Comparison of ENCODE assay signal across 2 cellular contexts in the genomic region with DNA sequence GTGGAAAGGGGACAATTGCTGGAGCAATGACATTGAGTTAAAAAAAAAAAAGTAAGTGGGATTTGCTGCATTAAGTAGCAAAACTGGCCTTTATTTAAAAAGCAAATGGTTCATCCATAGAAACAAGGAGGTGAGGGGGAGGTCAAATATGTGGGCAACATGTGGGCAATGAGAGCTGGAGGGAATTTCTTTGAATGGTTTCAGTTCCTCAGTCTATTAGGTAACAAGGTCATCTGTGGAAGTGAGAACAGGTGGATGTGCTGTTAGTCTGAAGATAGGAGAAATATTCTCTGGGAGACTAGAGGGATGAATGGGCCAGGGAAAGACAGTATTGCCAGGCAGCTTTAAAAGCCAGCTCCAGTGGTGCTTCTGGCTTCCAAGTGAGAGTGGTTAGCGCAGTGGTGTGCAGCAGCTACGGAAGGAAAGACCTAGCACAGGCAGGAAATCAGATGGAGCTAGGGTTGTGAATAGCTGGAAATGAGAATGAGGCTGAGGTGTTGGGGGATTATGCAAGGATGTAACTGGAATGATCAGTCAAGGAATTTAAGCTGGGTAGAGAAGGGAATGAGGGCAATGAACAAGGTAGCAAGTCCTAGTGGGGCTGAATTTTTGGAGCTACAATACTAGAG.
TF ChIP-seq lines count a peak whose summit lies in the region.

No MANE protein-coding gene starts in this region.

TF ChIP-seq in HepG2, 621 proteins besides CTCF, POLR2A, EP300 and RAD21 (continued from another document):
- TF ChIP-seq, protein P1, sequence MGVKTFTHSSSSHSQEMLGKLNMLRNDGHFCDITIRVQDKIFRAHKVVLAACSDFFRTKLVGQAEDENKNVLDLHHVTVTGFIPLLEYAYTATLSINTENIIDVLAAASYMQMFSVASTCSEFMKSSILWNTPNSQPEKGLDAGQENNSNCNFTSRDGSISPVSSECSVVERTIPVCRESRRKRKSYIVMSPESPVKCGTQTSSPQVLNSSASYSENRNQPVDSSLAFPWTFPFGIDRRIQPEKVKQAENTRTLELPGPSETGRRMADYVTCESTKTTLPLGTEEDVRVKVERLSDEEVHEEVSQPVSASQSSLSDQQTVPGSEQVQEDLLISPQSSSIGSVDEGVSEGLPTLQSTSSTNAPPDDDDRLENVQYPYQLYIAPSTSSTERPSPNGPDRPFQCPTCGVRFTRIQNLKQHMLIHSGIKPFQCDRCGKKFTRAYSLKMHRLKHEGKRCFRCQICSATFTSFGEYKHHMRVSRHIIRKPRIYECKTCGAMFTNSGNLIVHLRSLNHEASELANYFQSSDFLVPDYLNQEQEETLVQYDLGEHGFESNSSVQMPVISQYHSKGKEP (CRISPR knock-in tag; IDR thresholded peaks at IDR 0.05), result no peak
- TF ChIP-seq, protein P2, sequence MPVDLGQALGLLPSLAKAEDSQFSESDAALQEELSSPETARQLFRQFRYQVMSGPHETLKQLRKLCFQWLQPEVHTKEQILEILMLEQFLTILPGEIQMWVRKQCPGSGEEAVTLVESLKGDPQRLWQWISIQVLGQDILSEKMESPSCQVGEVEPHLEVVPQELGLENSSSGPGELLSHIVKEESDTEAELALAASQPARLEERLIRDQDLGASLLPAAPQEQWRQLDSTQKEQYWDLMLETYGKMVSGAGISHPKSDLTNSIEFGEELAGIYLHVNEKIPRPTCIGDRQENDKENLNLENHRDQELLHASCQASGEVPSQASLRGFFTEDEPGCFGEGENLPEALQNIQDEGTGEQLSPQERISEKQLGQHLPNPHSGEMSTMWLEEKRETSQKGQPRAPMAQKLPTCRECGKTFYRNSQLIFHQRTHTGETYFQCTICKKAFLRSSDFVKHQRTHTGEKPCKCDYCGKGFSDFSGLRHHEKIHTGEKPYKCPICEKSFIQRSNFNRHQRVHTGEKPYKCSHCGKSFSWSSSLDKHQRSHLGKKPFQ (CRISPR knock-in tag; IDR thresholded peaks at IDR 0.05; ENCODE audit: insufficient replicate concordance), result no peak
- TF ChIP-seq REXO4 (CRISPR knock-in tag; IDR thresholded peaks at IDR 0.05; ENCODE audit: borderline replicate concordance), result no peak
- TF ChIP-seq ZBTB42 (CRISPR knock-in tag; IDR thresholded peaks at IDR 0.05), result no peak
- no peak for TF ChIP-seq ZNF235 (CRISPR knock-in tag; IDR thresholded peaks at IDR 0.05; ENCODE audit: borderline replicate concordance)
- TF ChIP-seq AKAP8 (CRISPR knock-in tag; IDR thresholded peaks at IDR 0.05), result no peak
- no peak for TF ChIP-seq ZNF678 (CRISPR knock-in tag; IDR thresholded peaks at IDR 0.05)

TF ChIP-seq in GM23338, 12 proteins besides CTCF, POLR2A, EP300 and RAD21 (continued from another document):
- TF ChIP-seq POLR2AphosphoS5 (IDR thresholded peaks at IDR 0.05; ENCODE audit: low read depth), result no peak
- TF ChIP-seq, protein P3, sequence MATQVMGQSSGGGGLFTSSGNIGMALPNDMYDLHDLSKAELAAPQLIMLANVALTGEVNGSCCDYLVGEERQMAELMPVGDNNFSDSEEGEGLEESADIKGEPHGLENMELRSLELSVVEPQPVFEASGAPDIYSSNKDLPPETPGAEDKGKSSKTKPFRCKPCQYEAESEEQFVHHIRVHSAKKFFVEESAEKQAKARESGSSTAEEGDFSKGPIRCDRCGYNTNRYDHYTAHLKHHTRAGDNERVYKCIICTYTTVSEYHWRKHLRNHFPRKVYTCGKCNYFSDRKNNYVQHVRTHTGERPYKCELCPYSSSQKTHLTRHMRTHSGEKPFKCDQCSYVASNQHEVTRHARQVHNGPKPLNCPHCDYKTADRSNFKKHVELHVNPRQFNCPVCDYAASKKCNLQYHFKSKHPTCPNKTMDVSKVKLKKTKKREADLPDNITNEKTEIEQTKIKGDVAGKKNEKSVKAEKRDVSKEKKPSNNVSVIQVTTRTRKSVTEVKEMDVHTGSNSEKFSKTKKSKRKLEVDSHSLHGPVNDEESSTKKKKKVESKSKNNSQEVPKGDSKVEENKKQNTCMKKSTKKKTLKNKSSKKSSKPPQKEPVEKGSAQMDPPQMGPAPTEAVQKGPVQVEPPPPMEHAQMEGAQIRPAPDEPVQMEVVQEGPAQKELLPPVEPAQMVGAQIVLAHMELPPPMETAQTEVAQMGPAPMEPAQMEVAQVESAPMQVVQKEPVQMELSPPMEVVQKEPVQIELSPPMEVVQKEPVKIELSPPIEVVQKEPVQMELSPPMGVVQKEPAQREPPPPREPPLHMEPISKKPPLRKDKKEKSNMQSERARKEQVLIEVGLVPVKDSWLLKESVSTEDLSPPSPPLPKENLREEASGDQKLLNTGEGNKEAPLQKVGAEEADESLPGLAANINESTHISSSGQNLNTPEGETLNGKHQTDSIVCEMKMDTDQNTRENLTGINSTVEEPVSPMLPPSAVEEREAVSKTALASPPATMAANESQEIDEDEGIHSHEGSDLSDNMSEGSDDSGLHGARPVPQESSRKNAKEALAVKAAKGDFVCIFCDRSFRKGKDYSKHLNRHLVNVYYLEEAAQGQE (IDR thresholded peaks at IDR 0.05; ENCODE audit: unreplicated experiment), result no peak
